ENCODE assay signal across 8 cellular contexts in the genomic region with DNA sequence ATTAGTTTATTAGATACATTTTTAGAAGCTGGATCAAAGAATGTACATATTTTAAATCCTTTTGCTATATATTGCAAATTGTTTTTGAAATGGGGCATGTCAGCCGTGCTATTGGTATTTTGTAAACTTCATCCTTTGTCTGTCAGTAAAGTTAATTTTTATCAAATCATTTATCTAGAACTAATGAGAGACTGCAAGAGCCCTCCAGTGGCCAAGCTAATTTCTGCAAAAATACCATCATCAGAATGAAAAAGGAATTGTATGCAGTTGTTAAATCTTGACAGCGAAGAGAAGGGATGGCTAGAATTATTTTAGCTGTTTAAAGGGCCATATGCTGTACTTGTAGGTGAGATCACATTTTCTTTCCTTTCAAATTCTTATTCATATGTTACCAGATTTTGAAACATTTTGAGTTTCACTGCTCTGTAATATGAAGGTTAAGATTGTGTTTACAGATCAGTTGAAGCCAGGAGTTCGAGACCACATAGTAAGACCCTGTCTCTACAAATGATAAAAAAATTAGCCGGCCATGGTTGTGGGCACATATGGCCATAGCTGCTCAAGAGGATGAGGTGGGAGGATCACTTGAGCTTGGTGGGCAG. TPM values are rescaled to one million over a fixed set of nuclear protein-coding genes. Genes with fewer than 3 reads are reported as not detected.
DNase-seq lines count a peak whose midpoint lies in the region; ATAC-seq and TF ChIP-seq lines count a peak whose summit lies in the region.

No MANE protein-coding gene starts in this region.

- peak; percentile 38 for DNase-seq in A673 (ENCODE audit: low spot score)
- DNase-seq in GM13977 (ENCODE audit: low spot score), result no peak
- DNase-seq in PC-9, result no peak
- peak; percentile 56 for DNase-seq in fibroblast of the aortic adventitia (ENCODE audit: low read depth)
- no peak for DNase-seq in upper lobe of left lung

- H3K4me2 ChIP-seq in PC-9, result no peak overlapping the region

- POLR2A ChIA-PET in A673 (lab: Charles Lee; ENCODE audit: low non-redundant PET) (no interaction called here), PC-9 (lab: Charles Lee; ENCODE audit: unreplicated experiment) (no interaction called here)

- peak; percentile 72 for TF ChIP-seq CTCF in A673 (conservative IDR thresholded peaks at IDR 0.05; ENCODE audit: low read depth, low read length)
- TF ChIP-seq CTCF in GM13977 (IDR thresholded peaks at IDR 0.05; ENCODE audit: extremely low read depth, insufficient read depth, missing control alignments), result peak; percentile 60
- peak; percentile 76 for TF ChIP-seq CTCF in PC-9 (conservative IDR thresholded peaks at IDR 0.05)
- TF ChIP-seq CTCF in fibroblast of the aortic adventitia (IDR thresholded peaks at IDR 0.05; ENCODE audit: insufficient read depth, low read length), result peak; percentile 64
- peak in 5 of 6 experiments; percentile 11 to 47 (median 38) for TF ChIP-seq CTCF in upper lobe of left lung (IDR thresholded peaks at IDR 0.05)

- intact Hi-C loops in A673 (cut with micrococcal nuclease; ENCODE audit: unreplicated experiment) (loop anchor here (1.0 to 5.0 kb wide), 3 partner anchors 100 to 648 kb away; no protein-coding TSS in a partner anchor), PC-9 (cut with micrococcal nuclease; ENCODE audit: unreplicated experiment) (loop anchor here (1.0 to 10.0 kb wide), 6 partner anchors 100 to 548 kb away; partner anchors contain the start of gene GPR160)

- no peak overlapping the region for H2AFZ ChIP-seq in PC-9

- H3K9me3 ChIP-seq in A673 (ENCODE audit: low read depth, low read length, poor library complexity, severe bottlenecking) (no peaks in the 10 kb centered on the region), PC-9 (ENCODE audit: insufficient read depth, low read depth) (no peaks in the 10 kb centered on the region), upper lobe of left lung (no peaks in the 10 kb centered on the region)

- no peak for TF ChIP-seq EP300 in upper lobe of left lung (IDR thresholded peaks at IDR 0.05)

- H3K4me1 ChIP-seq in A673 (ENCODE audit: insufficient read depth, low read length, poor library complexity, severe bottlenecking), result no peaks in the 10 kb centered on the region
- no peaks in the 10 kb centered on the region for H3K4me1 ChIP-seq in PC-9 (replicated peaks; ENCODE audit: insufficient read depth)
- no peaks in the 10 kb centered on the region for H3K4me1 ChIP-seq in upper lobe of left lung

- no peaks in the 10 kb centered on the region for H3K9me2 ChIP-seq in PC-9 (ENCODE audit: insufficient read depth)

- no peak overlapping the region for H3K27ac ChIP-seq in A673 (ENCODE audit: low read depth, low read length, poor library complexity, severe bottlenecking)
- H3K27ac ChIP-seq in PC-9, result no peak overlapping the region
- no peak overlapping the region for H3K27ac ChIP-seq in upper lobe of left lung

- TF ChIP-seq POLR2A in upper lobe of left lung (IDR thresholded peaks at IDR 0.05), result no peak

- H3K4me3 ChIP-seq in A673 (ENCODE audit: low read depth, low read length, poor library complexity, severe bottlenecking) (no peak overlapping the region), PC-9 (no peak overlapping the region), fibroblast of the aortic adventitia (ENCODE audit: low read depth, low read length) (no peak overlapping the region), upper lobe of left lung (no peak overlapping the region)

- H3F3A ChIP-seq in PC-9 (ENCODE audit: insufficient read depth, low read depth), result 0 out of 2 replicates have a peak, but pooled peaks cover 3% of the 10 kb centered on the region

- CTCF ChIA-PET in A673 (lab: Charles Lee) (interaction anchor here (0.5 kb wide), 1 partner anchor 223 kb away, joined by 3 read pairs; no protein-coding TSS in a partner anchor), PC-9 (lab: Charles Lee) (interaction anchor here (0.6 to 3.0 kb wide), 3 partner anchors 33 to 438 kb away, joined by 4 to 11 read pairs (median 5); no protein-coding TSS in a partner anchor)

- in situ Hi-C loops in GM13977 (cut with MboI; ENCODE audit: low pct_unique_long_range_greater_than_20kb, low sequenced_read_pairs, unreplicated experiment), result loop anchor here (10.0 to 25.0 kb wide), 3 partner anchors 98 to 404 kb away; no protein-coding TSS in a partner anchor

- H3K79me2 ChIP-seq in PC-9 (ENCODE audit: low read depth), result no peaks in the 10 kb centered on the region

- 51 to 62% methylated on average over 4 of the region's 4 CpGs for WGBS in upper lobe of left lung, 2 donors

- H3K36me3 ChIP-seq in A673 (ENCODE audit: insufficient read depth, low read length, poor library complexity, severe bottlenecking) (no peaks in the 10 kb centered on the region), PC-9 (ENCODE audit: low read depth) (no peaks in the 10 kb centered on the region), upper lobe of left lung (no peaks in the 10 kb centered on the region)

- no peaks in the 10 kb centered on the region for H4K20me1 ChIP-seq in PC-9 (ENCODE audit: insufficient read depth)

- BruUV-seq in A673 (replicated peaks; lab: Mats Ljungman, UMichigan), result no TSS peak
- BruUV-seq in PC-9 (replicated peaks; lab: Mats Ljungman, UMichigan), result no TSS peak

- H3K27me3 ChIP-seq in A673 (replicated peaks; ENCODE audit: insufficient read depth, low read depth, low read length, poor library complexity), result no peaks in the 10 kb centered on the region
- no peaks in the 10 kb centered on the region for H3K27me3 ChIP-seq in PC-9 (ENCODE audit: insufficient read depth, low read depth)
- no peaks in the 10 kb centered on the region for H3K27me3 ChIP-seq in upper lobe of left lung

- ATAC-seq in upper lobe of left lung (ENCODE audit: low FRiP score in 2 of 2), result no peak
- ATAC-seq in GM21515 (IDR thresholded peaks at IDR 0.05; ENCODE audit: unreplicated experiment), result no peak
- ATAC-seq in GM18870 (IDR thresholded peaks at IDR 0.05; ENCODE audit: unreplicated experiment), result no peak
- no peak for ATAC-seq in HG03469 (IDR thresholded peaks at IDR 0.05; ENCODE audit: unreplicated experiment)

RNA-seq across cellular contexts. Expression of gene CLDN11, which starts 8.1 kb away (rescaled TPM):
- total RNA-seq in A673 (2021) (0.52 TPM in 1 of 2 replicates, not detected in the other), PC-9 (2021) (1.4 and 1.9 TPM in 2 replicates), fibroblast of the aortic adventitia (ENCODE audit: low replicate concordance) (375 and 661 TPM in 2 replicates), upper lobe of left lung (10 to 100 TPM in 1 of 6 donors, 1 to 10 TPM in 5; 2.1 to 17.1 (median 6.0) TPM)

RNA-seq across cellular contexts. Expression of gene SKIL, which starts 53.0 kb away (rescaled TPM):
- total RNA-seq in A673 (2021) (43.2 and 47.9 TPM in 2 replicates), PC-9 (2021) (119 and 138 TPM in 2 replicates), fibroblast of the aortic adventitia (ENCODE audit: low replicate concordance) (25.3 and 60.7 TPM in 2 replicates), upper lobe of left lung (10 to 100 TPM; 26.2 to 80.8 (median 69.3) TPM)

Comparison
In these comparisons a context has a peak if more than half of its experiments do, and no peak if none do; other contexts are left out.
1. DNase-seq: peak in A673 (single experiment) and fibroblast of the aortic adventitia (single experiment); none in GM13977 (single experiment), PC-9 (0 of 2) and upper lobe of left lung (0 of 2).
2. RNA of gene CLDN11, which starts 8.1 kb away (total RNA-seq): 375 to 661 TPM in fibroblast of the aortic adventitia; 2.1 to 17.1 TPM in upper lobe of left lung, 1.4 to 1.9 TPM in PC-9 and 0.52 TPM in A673; every median in the first group is over 10 times any median in the second.
3. Peak in every context shown above with its lines, with median percentiles within 50 percentile points of each other: CTCF ChIP-seq.